Comparison of ENCODE assay signal across 8 cellular contexts in the genomic region with DNA sequence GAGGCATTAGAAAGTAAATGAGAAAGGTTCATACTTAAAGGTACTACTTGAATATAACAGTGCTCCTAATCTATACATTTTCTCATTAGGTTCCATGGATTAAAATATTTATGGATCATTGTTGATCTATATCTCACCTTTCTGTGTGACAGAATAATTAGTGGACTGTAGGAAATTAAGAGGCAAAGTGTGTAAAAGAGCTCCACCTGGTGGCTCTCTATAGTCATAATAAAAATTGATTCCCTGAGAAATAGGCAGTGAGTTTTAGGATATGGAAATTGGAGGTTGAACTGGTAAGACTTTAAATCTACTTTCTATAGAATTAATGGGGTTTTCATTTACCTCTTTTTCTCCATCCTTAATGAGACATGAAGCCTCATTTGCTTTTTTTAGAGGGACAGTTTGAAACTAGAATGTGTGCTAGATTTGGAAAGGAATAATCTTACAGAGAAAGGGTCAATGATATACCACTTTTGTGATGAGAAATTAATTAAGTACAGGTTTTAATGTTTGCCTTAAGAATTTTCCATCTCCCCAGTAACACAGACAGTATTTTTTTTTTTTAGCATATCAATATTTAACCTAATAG. TPM values are rescaled to one million over a fixed set of nuclear protein-coding genes. Genes with fewer than 3 reads are reported as not detected.
DNase-seq lines count a peak whose midpoint lies in the region; ATAC-seq, FAIRE-seq and TF ChIP-seq lines count a peak whose summit lies in the region.

No MANE protein-coding gene starts in this region.

- H3K27ac ChIP-seq in breast epithelium: no peak overlapping the region

- no peaks in the 10 kb centered on the region for H3K27me3 ChIP-seq in breast epithelium

- intact Hi-C loops in breast epithelium (cut with DNase I; ENCODE audit: low total_unique reads): no loop called here

- H3K4me3 ChIP-seq in breast epithelium: no peak overlapping the region

- no peak for TF ChIP-seq POLR2A in breast epithelium (IDR thresholded peaks at IDR 0.05)

- no peaks in the 10 kb centered on the region for H3K4me1 ChIP-seq in breast epithelium

- peak; percentile 64 for TF ChIP-seq CTCF in D721Med (IDR thresholded peaks at IDR 0.05; ENCODE audit: insufficient read depth, missing control alignments)
- TF ChIP-seq CTCF in breast epithelium (IDR thresholded peaks at IDR 0.05): peak in 2 of 3 donors; percentile 47 to 50

- DNase-seq in D721Med (ENCODE audit: insufficient read length, low spot score) (no peak), NCI-H1105 treated with DMSO at 0.1 percent for 48 hours (lab: John Stamatoyannopoulos, UW) (peak; percentile 37), breast epithelium (ENCODE audit: low spot score in 2 of 2) (no peak), myocyte (ENCODE audit: low read depth) (peak; percentile 45), C1 segment of cervical spinal cord (lab: John Stamatoyannopoulos, UW) (no peak)

- H3K36me3 ChIP-seq in breast epithelium: peaks cover 9% of the 10 kb centered on the region

- ATAC-seq in GM18909 (IDR thresholded peaks at IDR 0.05; ENCODE audit: poor library complexity, unreplicated experiment) (peak; percentile 64), GM18861 (IDR thresholded peaks at IDR 0.05; ENCODE audit: unreplicated experiment) (no peak), HG03196 (IDR thresholded peaks at IDR 0.05; ENCODE audit: unreplicated experiment) (no peak)

- peak; percentile 84 for FAIRE-seq in D721Med (lab: Jason Lieb, UNC)

- no peaks in the 10 kb centered on the region for H3K9me3 ChIP-seq in breast epithelium

RNA-seq across cellular contexts. Expression of a gene that starts 11.8 kb away (rescaled TPM):
- total RNA-seq in breast epithelium (10 to 100 TPM; 28.8 to 51.7 (median 44.2) TPM), myocyte (70.4 and 81.0 TPM in 2 replicates)
- polyA plus RNA-seq in myocyte (2012): 39.8 TPM

RNA-seq across cellular contexts. Expression of a gene that starts 17.2 kb away (rescaled TPM):
- 10 to 100 TPM; 50.1 to 60.0 (median 50.8) TPM for total RNA-seq in breast epithelium
- 116 and 121 TPM in 2 replicates for total RNA-seq in myocyte
- polyA plus RNA-seq in myocyte (2012): 165 TPM

Comparison
In these comparisons a context has a peak if more than half of its experiments do, and no peak if none do; other contexts are left out.
1. DNase-seq: peak in NCI-H1105 treated with DMSO at 0.1 percent for 48 hours (single experiment) and myocyte (single experiment); none in D721Med (single experiment), breast epithelium (0 of 2) and C1 segment of cervical spinal cord (0 of 14).